Comparison of ENCODE assay signal across 12 cellular contexts in genomic region chr19:35055715-35056179, GRCh38. TPM values are rescaled to one million over a fixed set of nuclear protein-coding genes. Genes with fewer than 3 reads are reported as not detected.
DNase-seq lines count a peak whose midpoint lies in the region; ATAC-seq and TF ChIP-seq lines count a peak whose summit lies in the region.
"Had no signal": no experiment of that assay in that cellular context is flagged by ENCODE, and none has a peak within 500 bp of the region (broad histone marks: within the 10 kb centered on the region; RNA-seq: fewer than 3 reads in every experiment).

No MANE protein-coding gene starts in this region.

- DNase-seq in Caco-2 (peak in 1 of 2 experiments; percentile 65), HT1080 (ENCODE audit: low read depth) (peak; percentile 11), T-cell (no peak), left colon (no peak), NCI-H1048 (lab: John Stamatoyannopoulos, UW) (no peak)
- DNase-seq in naive thymus-derived CD4-positive, alpha-beta T cell, result no peak
- DNase-seq: activated CD4-positive, CD25-positive, alpha-beta regulatory T cell had no signal

- CTCF ChIA-PET in Caco-2 (lab: Charles Lee) (interaction anchor here (0.6 to 1.7 kb wide), 16 partner anchors 9 to 217 kb away, joined by 3 to 8 read pairs (median 5); partner anchors contain the start of genes HPN and LGI4), T-cell (lab: Charles Lee) (no interaction called here)
- CTCF ChIA-PET in naive thymus-derived CD4-positive, alpha-beta T cell (lab: Charles Lee), result interaction anchor here (1.0 kb wide), 1 partner anchor 31 kb away, joined by 3 read pairs; no protein-coding TSS in a partner anchor

- no peaks in the 10 kb centered on the region for H3K9me3 ChIP-seq in Caco-2
- no peaks in the 10 kb centered on the region for H3K9me3 ChIP-seq in naive thymus-derived CD4-positive, alpha-beta T cell (ENCODE audit: control insufficient read depth in 2 of 3, low read length in 3 of 3)

- no peaks in the 10 kb centered on the region for H3K4me1 Mint-ChIP-seq in Caco-2 (ENCODE audit: low read depth, unreplicated experiment)
- peaks cover 0 to 6% (median 0%) of the 10 kb centered on the region in 3 donors for H3K4me1 Mint-ChIP-seq in T-cell
- peaks cover 0 to 1% (median 0%) of the 10 kb centered on the region in 7 donors for H3K4me1 Mint-ChIP-seq in naive thymus-derived CD4-positive, alpha-beta T cell

- no peaks in the 10 kb centered on the region for H3K27me3 ChIP-seq in Caco-2 (replicated peaks; ENCODE audit: control insufficient read depth, insufficient read depth, low read length)
- no peaks in the 10 kb centered on the region for H3K27me3 ChIP-seq in naive thymus-derived CD4-positive, alpha-beta T cell (ENCODE audit: control insufficient read depth in 2 of 2, insufficient read depth in 2 of 2, low read length in 2 of 2)

- H3K4me3 Mint-ChIP-seq in Caco-2 (ENCODE audit: unreplicated experiment) (no peak overlapping the region), T-cell (no peak overlapping the region)
- peak overlapping the region in 1 of 10 donors; percentile 21 for H3K4me3 Mint-ChIP-seq in naive thymus-derived CD4-positive, alpha-beta T cell

- H3K36me3 ChIP-seq in Caco-2 (ENCODE audit: control insufficient read depth, insufficient read depth, low read length), result no peaks in the 10 kb centered on the region; the same call in none of the 2 replicates
- H3K36me3 ChIP-seq in naive thymus-derived CD4-positive, alpha-beta T cell (ENCODE audit: control insufficient read depth in 2 of 3, insufficient read depth in 3 of 3, low read length in 3 of 3), result no peaks in the 10 kb centered on the region

- H3K9me3 Mint-ChIP-seq in Caco-2 (ENCODE audit: unreplicated experiment) (no peaks in the 10 kb centered on the region), T-cell (no peaks in the 10 kb centered on the region)
- H3K9me3 Mint-ChIP-seq in naive thymus-derived CD4-positive, alpha-beta T cell, result no peaks in the 10 kb centered on the region

- peak in 3 of 4 experiments; percentile 45 to 49 (median 46) for ATAC-seq in T-cell (replicated peaks in 1 of 4)
- peak; percentile 58 for ATAC-seq in left colon
- no peak for ATAC-seq in naive thymus-derived CD4-positive, alpha-beta T cell
- ATAC-seq in GM19395 (IDR thresholded peaks at IDR 0.05; ENCODE audit: unreplicated experiment), result no peak
- ATAC-seq in GM18907 (IDR thresholded peaks at IDR 0.05; ENCODE audit: unreplicated experiment), result no peak

- H3K4me3 ChIP-seq in Caco-2 (ENCODE audit: low read depth, low read length), result no peak overlapping the region
- H3K4me3 ChIP-seq in naive thymus-derived CD4-positive, alpha-beta T cell (ENCODE audit: low read length), result no peak overlapping the region

- no peaks in the 10 kb centered on the region for H3K4me1 ChIP-seq in Caco-2
- no peaks in the 10 kb centered on the region for H3K4me1 ChIP-seq in naive thymus-derived CD4-positive, alpha-beta T cell (ENCODE audit: control insufficient read depth in 2 of 2, insufficient read depth in 2 of 2, low read length in 2 of 2)

- H3K27me3 Mint-ChIP-seq in Caco-2 (ENCODE audit: insufficient read depth, unreplicated experiment), result no peaks in the 10 kb centered on the region
- H3K27me3 Mint-ChIP-seq in T-cell, result peaks cover 2 to 5% of the 10 kb centered on the region in 2 donors
- H3K27me3 Mint-ChIP-seq in naive thymus-derived CD4-positive, alpha-beta T cell, result peaks cover 0 to 11% (median 6%) of the 10 kb centered on the region in 5 donors

- no peak overlapping the region for H3K27ac Mint-ChIP-seq in Caco-2 (ENCODE audit: unreplicated experiment)
- H3K27ac Mint-ChIP-seq in T-cell, result no peak overlapping the region
- peak overlapping the region in 1 of 9 donors; percentile 61 for H3K27ac Mint-ChIP-seq in naive thymus-derived CD4-positive, alpha-beta T cell

- no TSS peak for BruUV-seq in Caco-2 (replicated peaks; lab: Mats Ljungman, UMichigan)

- POLR2A ChIA-PET in Caco-2 (lab: Charles Lee) (no interaction called here), T-cell (lab: Charles Lee) (no interaction called here)
- POLR2A ChIA-PET in naive thymus-derived CD4-positive, alpha-beta T cell (lab: Charles Lee), result no interaction called here

- no peak overlapping the region for H3K27ac ChIP-seq in naive thymus-derived CD4-positive, alpha-beta T cell (ENCODE audit: low read depth, low read length)
- H3K27ac ChIP-seq: KMS-11 had no signal

- intact Hi-C loops in Caco-2 (cut with micrococcal nuclease; ENCODE audit: unreplicated experiment), result no loop called here
- intact Hi-C loops in left colon (cut with DNase I, micrococcal nuclease), result no loop called here
- intact Hi-C loops in naive thymus-derived CD4-positive, alpha-beta T cell (cut with micrococcal nuclease), result no loop called here

- peaks cover 22% of the 10 kb centered on the region for H3K36me3 Mint-ChIP-seq in Caco-2 (ENCODE audit: insufficient read depth, unreplicated experiment)
- no peaks in the 10 kb centered on the region for H3K36me3 Mint-ChIP-seq in T-cell
- no peaks in the 10 kb centered on the region for H3K36me3 Mint-ChIP-seq in naive thymus-derived CD4-positive, alpha-beta T cell
- H3K36me3 Mint-ChIP-seq: brain had no signal

- peak; percentile 64 to 87 for TF ChIP-seq CTCF in Caco-2 (IDR thresholded peaks at IDR 0.05; ENCODE audit: insufficient read depth in 1 of 2, low read depth in 1 of 2, low read length in 1 of 2, severe bottlenecking in 1 of 2, unreplicated experiment in 1 of 2)

RNA-seq across cellular contexts. Expression of gene HPN, which starts 14.2 kb away (rescaled TPM):
- 20.8 and 21.1 TPM in 2 replicates for total RNA-seq in Caco-2 (2022)
- total RNA-seq in HT1080 (2014; rRNA removed; shearing (Covaris generic)), result not detected in 2 replicates
- polyA plus RNA-seq in HT1080 (2015; cell fraction: cytosol; rRNA removed), result not detected in 2 replicates
- polyA plus RNA-seq in HT1080 (2015; cell fraction: nucleus; rRNA removed), result not detected in 2 replicates
- total RNA-seq in T-cell, result under 1 TPM in 3 of 5 donors, not detected in 2; 0.41 to 0.51 (median 0.46) TPM
- total RNA-seq in left colon, result 1 to 10 TPM in 1 of 2 donors, under 1 TPM in 1; 0.95 to 1.1 TPM
- not detected for total RNA-seq in naive thymus-derived CD4-positive, alpha-beta T cell
- polyA plus RNA-seq in naive thymus-derived CD4-positive, alpha-beta T cell, result not detected
- total RNA-seq: H4 had no signal

RNA-seq across cellular contexts. Expression of gene SCN1B, which starts 25.5 kb away (rescaled TPM):
- total RNA-seq in Caco-2 (2022) (1.7 and 1.9 TPM in 2 replicates), T-cell (1 to 10 TPM; 1.1 to 4.3 (median 3.7) TPM), left colon (1 to 10 TPM; 2.2 to 4.1 TPM)
- total RNA-seq in HT1080 (2014; rRNA removed; shearing (Covaris generic)), result 9.3 and 13.5 TPM in 2 replicates
- 9.8 and 11.4 TPM in 2 replicates for polyA plus RNA-seq in HT1080 (2015; cell fraction: cytosol; rRNA removed)
- polyA plus RNA-seq in HT1080 (2015; cell fraction: nucleus; rRNA removed), result 6.9 and 9.7 TPM in 2 replicates
- total RNA-seq in naive thymus-derived CD4-positive, alpha-beta T cell, result 1 to 10 TPM in 4 of 5 experiments, under 1 TPM in 1; 0.48 to 1.9 (median 1.8) TPM
- polyA plus RNA-seq in naive thymus-derived CD4-positive, alpha-beta T cell, result under 1 TPM in 1 of 2 donors, not detected in 1; 0.23 TPM

RNA-seq across cellular contexts. Expression of gene GRAMD1A, which starts 55.6 kb away (rescaled TPM):
- total RNA-seq in Caco-2 (2022) (110 and 132 TPM in 2 replicates), T-cell (100 to 1,000 TPM; 189 to 318 (median 227) TPM), left colon (10 to 100 TPM; 17.1 to 32.3 TPM)
- 35.1 and 63.9 TPM in 2 replicates for total RNA-seq in HT1080 (2014; rRNA removed; shearing (Covaris generic))
- 63.8 and 64.4 TPM in 2 replicates for polyA plus RNA-seq in HT1080 (2015; cell fraction: cytosol; rRNA removed)
- polyA plus RNA-seq in HT1080 (2015; cell fraction: nucleus; rRNA removed), result 85.1 and 95.0 TPM in 2 replicates
- 100 to 1,000 TPM in 4 of 5 experiments, 10 to 100 TPM in 1; 90.1 to 286 (median 253) TPM for total RNA-seq in naive thymus-derived CD4-positive, alpha-beta T cell
- polyA plus RNA-seq in naive thymus-derived CD4-positive, alpha-beta T cell, result 10 to 100 TPM; 33.6 to 74.9 TPM

RNA-seq across cellular contexts. Expression of gene FXYD3, which starts 59.9 kb away (rescaled TPM):
- total RNA-seq in Caco-2 (2022), result 26.8 and 36.7 TPM in 2 replicates
- not detected in 2 replicates for total RNA-seq in HT1080 (2014; rRNA removed; shearing (Covaris generic))
- not detected in 2 replicates for polyA plus RNA-seq in HT1080 (2015; cell fraction: cytosol; rRNA removed)
- polyA plus RNA-seq in HT1080 (2015; cell fraction: nucleus; rRNA removed), result not detected in 2 replicates
- 1 to 10 TPM in 1 of 5 donors, under 1 TPM in 1, not detected in 3; 0.79 to 1.1 TPM for total RNA-seq in T-cell
- 1,000 to 10,000 TPM; 4,169 to 4,218 TPM for total RNA-seq in left colon
- not detected for total RNA-seq in naive thymus-derived CD4-positive, alpha-beta T cell
- polyA plus RNA-seq in naive thymus-derived CD4-positive, alpha-beta T cell, result not detected
- total RNA-seq: H4 had no signal

Comparison
In these comparisons a context has a peak if more than half of its experiments do, and no peak if none do; other contexts are left out.
1. ATAC-seq: peak in T-cell (3 of 4) and left colon (single experiment); none in naive thymus-derived CD4-positive, alpha-beta T cell (single experiment), GM19395 (single experiment) and GM18907 (single experiment).
2. RNA of gene HPN, which starts 14.2 kb away (total RNA-seq): 20.8 to 21.1 TPM in Caco-2; 0.95 to 1.1 TPM in left colon, 0.41 to 0.51 TPM in T-cell, not detected in naive thymus-derived CD4-positive, alpha-beta T cell and not detected in HT1080; every median in the first group is over 10 times any median in the second.
3. CTCF ChIA-PET loops: an anchor here in Caco-2 (0.6 to 1.7 kb wide) and naive thymus-derived CD4-positive, alpha-beta T cell (1.0 kb wide); none called in T-cell.